In the genomic region with DNA sequence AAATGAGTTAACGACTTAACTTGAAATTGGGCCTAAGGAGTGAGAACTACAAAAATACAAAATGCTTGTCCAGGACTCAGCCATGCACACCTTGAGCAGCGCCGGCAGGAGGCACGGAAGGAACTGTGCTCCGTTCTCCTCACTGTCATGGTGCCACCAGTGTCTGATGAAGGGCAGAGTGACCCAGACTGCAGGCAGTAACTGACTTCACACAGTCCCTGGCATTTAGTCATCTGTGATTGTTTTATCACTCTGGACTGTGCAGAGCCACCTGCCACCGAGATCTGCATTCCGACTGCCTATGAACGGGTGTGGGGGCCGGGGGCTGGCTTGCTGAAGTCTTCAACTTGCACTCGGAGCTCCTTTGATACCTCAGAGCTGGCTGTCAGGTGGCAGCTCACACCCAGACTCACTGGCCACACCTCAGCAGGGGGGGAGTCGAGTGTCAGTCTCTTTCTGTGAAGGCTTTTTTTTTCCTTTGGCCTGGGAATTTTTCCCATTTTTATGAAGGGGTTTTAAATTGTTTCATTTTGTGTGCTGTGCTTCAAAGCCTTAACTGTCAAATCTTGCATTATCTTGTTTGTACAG, we compare ENCODE assay signal across 17 cellular contexts. TPM values are rescaled to one million over a fixed set of nuclear protein-coding genes. Genes with fewer than 3 reads are reported as not detected.
DNase-seq lines count a peak whose midpoint lies in the region; ATAC-seq lines count a peak whose summit lies in the region.
"Had no signal": no experiment of that assay in that cellular context is flagged by ENCODE, and none has a peak within 500 bp of the region (broad histone marks: within the 10 kb centered on the region; RNA-seq: fewer than 3 reads in every experiment).

No MANE protein-coding gene starts in this region.

- no peaks in the 10 kb centered on the region for H3K27me3 ChIP-seq in effector memory CD4-positive, alpha-beta T cell (replicated peaks; ENCODE audit: control insufficient read depth, insufficient read depth, low read length, poor library complexity, severe bottlenecking)
- H3K27me3 ChIP-seq: adrenal gland, hepatocyte, suprapubic skin had no signal

- H3K27ac ChIP-seq in effector memory CD4-positive, alpha-beta T cell (ENCODE audit: insufficient read depth, low read length, poor library complexity, severe bottlenecking) = peak overlapping the region; percentile 18
- H3K27ac ChIP-seq: hepatocyte, suprapubic skin had no signal

- H3K4me1 ChIP-seq in effector memory CD4-positive, alpha-beta T cell (ENCODE audit: control insufficient read depth, insufficient read depth, low read length, poor library complexity, severe bottlenecking) = no peaks in the 10 kb centered on the region

- ATAC-seq in Right ventricle myocardium inferior (peak; percentile 84), HG02884 (IDR thresholded peaks at IDR 0.05; ENCODE audit: unreplicated experiment) (no peak), GM19035 (IDR thresholded peaks at IDR 0.05; ENCODE audit: unreplicated experiment) (no peak)

- no peaks in the 10 kb centered on the region for H3K9me3 ChIP-seq in effector memory CD4-positive, alpha-beta T cell (ENCODE audit: control insufficient read depth, low read length)
- H3K9me3 ChIP-seq: adrenal gland, suprapubic skin had no signal

- DNase-seq in Right ventricle myocardium inferior (ENCODE audit: missing footprints) (no peak), cardiac septum (ENCODE audit: low spot score) (no peak), myocyte (ENCODE audit: low read depth) (peak; percentile 9), DMS153 (lab: John Stamatoyannopoulos, UW) (no peak), RPMI8226 (no peak)
- DNase-seq in effector memory CD4-positive, alpha-beta T cell = no peak
- DNase-seq: effector CD8-positive, alpha-beta T cell; EL; NCI-H1694 treated with DMSO at 0.1 percent for 48 hours; NCI-H510A; occipital lobe; stimulated activated CD4-positive, alpha-beta T cell treated with anti-CD3 and anti-CD28 coated beads, Interleukin-2, amount 100 ng/mL, for 48 hours had no signal

- intact Hi-C loops in Right ventricle myocardium inferior (cut with DNase I) = no loop called here
- intact Hi-C loops in cardiac septum (cut with DNase I) = no loop called here

- H3K4me3 ChIP-seq in effector memory CD4-positive, alpha-beta T cell (ENCODE audit: insufficient read depth, low read depth, low read length, poor library complexity, severe bottlenecking) = no peak overlapping the region
- H3K4me3 ChIP-seq: adrenal gland, hepatocyte, suprapubic skin had no signal

- H3K36me3 ChIP-seq in effector memory CD4-positive, alpha-beta T cell (ENCODE audit: control insufficient read depth, insufficient read depth, low read length) = peaks cover 49% of the 10 kb centered on the region

RNA-seq across cellular contexts. Expression of gene ENDOV, which starts 20.2 kb away (rescaled TPM):
- 10.7 TPM for total RNA-seq in Right ventricle myocardium inferior
- total RNA-seq in cardiac septum = 12.8 TPM
- total RNA-seq in myocyte = 10.4 and 11.6 TPM in 2 replicates
- polyA plus RNA-seq in myocyte (2012) = 26.3 TPM
